ENCODE assay signal across 27 cellular contexts in the genomic region with DNA sequence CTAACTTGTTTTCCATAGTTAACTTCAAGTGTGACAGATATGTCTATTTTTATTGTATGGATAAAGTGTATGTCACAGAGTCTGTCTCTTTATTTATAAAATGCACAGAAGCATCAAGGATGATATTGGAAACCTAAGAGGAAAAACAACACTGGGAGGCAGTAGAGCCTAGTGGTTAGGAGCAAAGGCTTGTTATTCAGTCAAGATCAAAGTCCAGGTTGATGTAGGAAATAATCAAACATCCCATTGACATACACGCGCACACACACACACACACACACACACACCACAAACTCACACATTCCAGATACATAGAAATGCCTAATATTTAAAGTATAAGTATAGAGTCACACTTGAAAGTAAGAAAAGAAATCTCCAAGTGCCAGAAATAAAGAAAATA.
"Had no signal": no experiment of that assay in that cellular context is flagged by ENCODE, and none has a peak within 500 bp of the region (broad histone marks: within the 10 kb centered on the region; RNA-seq: fewer than 3 reads in every experiment).

No MANE protein-coding gene starts in this region.

- H3K9me3 ChIP-seq: gastroesophageal sphincter, heart left ventricle, lower lobe of right lung, mucosa of descending colon, prostate gland, thyroid gland, upper lobe of right lung had no signal

- H3K4me1 Mint-ChIP-seq: activated CD4-positive, alpha-beta memory T cell treated with anti-CD3 and anti-CD28 coated beads, Interleukin-2, amount 10 ng/mL, durations not matched to agents 7 days and 5 days; activated CD4-positive, alpha-beta T cell treated with anti-CD3 and anti-CD28 coated beads, Interleukin-2, amount 10 ng/mL, durations not matched to agents 24 days and 14 days; activated naive CD8-positive, alpha-beta T cell treated with anti-CD3 and anti-CD28 coated beads, Interleukin-2, amount 10 ng/mL, durations not matched to agents 7 days and 5 days; immature natural killer cell; naive B cell had no signal

- H3K27me3 ChIP-seq: gastroesophageal sphincter, neural progenitor cell, thyroid gland, upper lobe of right lung had no signal

- H3K4me3 Mint-ChIP-seq: activated CD4-positive, alpha-beta memory T cell treated with anti-CD3 and anti-CD28 coated beads, Interleukin-2, amount 10 ng/mL, durations not matched to agents 7 days and 5 days; activated CD4-positive, alpha-beta T cell treated with anti-CD3 and anti-CD28 coated beads, Interleukin-2, amount 10 ng/mL, durations not matched to agents 24 days and 14 days; activated naive CD4-positive, alpha-beta T cell treated with anti-CD3 and anti-CD28 coated beads for 36 hours; activated naive CD8-positive, alpha-beta T cell treated with anti-CD3 and anti-CD28 coated beads, Interleukin-2, amount 10 ng/mL, durations not matched to agents 7 days and 5 days; activated T-cell treated with anti-CD3 and anti-CD28 coated beads, Interleukin-2, amount 50 U/mL, for 72 hours; endodermal cell; immature natural killer cell; naive B cell; neural progenitor cell had no signal

- ATAC-seq: activated CD4-positive, CD25-positive, alpha-beta regulatory T cell treated with anti-CD3 and anti-CD28 coated beads, Interleukin-2, amount 50 U/mL, for 24 hours; activated T-cell treated with anti-CD3 and anti-CD28 coated beads, Interleukin-2, amount 50 U/mL, for 72 hours; gastroesophageal sphincter; heart left ventricle; mucosa of descending colon; stimulated activated naive CD8-positive, alpha-beta T cell treated with anti-CD3 and anti-CD28 coated beads, Interleukin-15, Interleukin-2, amounts not matched to agents 100 U/mL and 50 U/mL, for 24 hours; upper lobe of right lung had no signal

- H3K9me3 Mint-ChIP-seq: activated CD4-positive, alpha-beta memory T cell treated with anti-CD3 and anti-CD28 coated beads, Interleukin-2, amount 10 ng/mL, durations not matched to agents 7 days and 5 days; activated CD4-positive, alpha-beta T cell treated with anti-CD3 and anti-CD28 coated beads, Interleukin-2, amount 10 ng/mL, durations not matched to agents 24 days and 14 days; activated naive CD4-positive, alpha-beta T cell treated with anti-CD3 and anti-CD28 coated beads for 36 hours; activated naive CD8-positive, alpha-beta T cell treated with anti-CD3 and anti-CD28 coated beads, Interleukin-2, amount 10 ng/mL, durations not matched to agents 7 days and 5 days; activated T-cell treated with anti-CD3 and anti-CD28 coated beads, Interleukin-2, amount 50 U/mL, for 72 hours; endodermal cell; neural progenitor cell had no signal

- H3K4me3 ChIP-seq: coronary artery, gastroesophageal sphincter, heart left ventricle, lower lobe of right lung, mucosa of descending colon, neural progenitor cell, prostate gland, thyroid gland, upper lobe of right lung had no signal

- H3K27ac Mint-ChIP-seq: activated CD4-positive, alpha-beta memory T cell treated with anti-CD3 and anti-CD28 coated beads, Interleukin-2, amount 10 ng/mL, durations not matched to agents 7 days and 5 days; activated CD4-positive, alpha-beta T cell treated with anti-CD3 and anti-CD28 coated beads, Interleukin-2, amount 10 ng/mL, durations not matched to agents 24 days and 14 days; activated naive CD4-positive, alpha-beta T cell treated with anti-CD3 and anti-CD28 coated beads for 36 hours; activated naive CD8-positive, alpha-beta T cell treated with anti-CD3 and anti-CD28 coated beads, Interleukin-2, amount 10 ng/mL, durations not matched to agents 7 days and 5 days; activated T-cell treated with anti-CD3 and anti-CD28 coated beads, Interleukin-2, amount 50 U/mL, for 72 hours; endodermal cell; immature natural killer cell; naive B cell; neural progenitor cell had no signal

- H3K27ac ChIP-seq: coronary artery, gastroesophageal sphincter, heart left ventricle, lower lobe of right lung, neural progenitor cell, prostate gland, thyroid gland, upper lobe of right lung, VCaP had no signal

- DNase-seq: activated CD4-positive, alpha-beta memory T cell treated with anti-CD3 and anti-CD28 coated beads, Interleukin-2, amount 10 ng/mL, durations not matched to agents 7 days and 5 days; activated CD4-positive, alpha-beta T cell treated with anti-CD3 and anti-CD28 coated beads, Interleukin-2, amount 10 ng/mL, durations not matched to agents 24 days and 14 days; activated effector memory CD4-positive, alpha-beta T cell treated with Interleukin-2 at 50 U/mL for 16 hours; activated naive CD4-positive, alpha-beta T cell treated with anti-CD3 and anti-CD28 coated beads for 36 hours; activated naive CD8-positive, alpha-beta T cell treated with anti-CD3 and anti-CD28 coated beads, Interleukin-2, amount 10 ng/mL, durations not matched to agents 7 days and 5 days; activated T-cell treated with anti-CD3 and anti-CD28 coated beads, Interleukin-2, amount 50 U/mL, for 72 hours; amniotic stem cell; cerebellar nuclear complex; endodermal cell; heart left ventricle; immature natural killer cell; lower lobe of right lung; mesendoderm; mucosa of descending colon; naive B cell; stimulated activated CD4-positive, alpha-beta T cell treated with anti-CD3 and anti-CD28 coated beads, Interleukin-12 subunit alpha, Interleukin-12 subunit beta, amount 100 ng/mL, for 4 hours; stimulated activated CD4-positive, alpha-beta T cell treated with anti-CD3 and anti-CD28 coated beads, Interleukin-4, amount 100 ng/mL, for 4 hours; stimulated activated naive CD8-positive, alpha-beta T cell treated with anti-CD3 and anti-CD28 coated beads, Interleukin-15, Interleukin-2, amounts not matched to agents 100 U/mL and 50 U/mL, for 24 hours; substantia nigra; thyroid gland; upper lobe of right lung had no signal

- H3K36me3 Mint-ChIP-seq: activated naive CD8-positive, alpha-beta T cell treated with anti-CD3 and anti-CD28 coated beads, Interleukin-2, amount 10 ng/mL, durations not matched to agents 7 days and 5 days; immature natural killer cell; naive B cell; neural progenitor cell had no signal

- H3K4me1 ChIP-seq: gastroesophageal sphincter, heart left ventricle, lower lobe of right lung, prostate gland, thyroid gland, upper lobe of right lung had no signal

- H3K36me3 ChIP-seq: gastroesophageal sphincter, heart left ventricle, lower lobe of right lung, neural progenitor cell, prostate gland, thyroid gland, upper lobe of right lung had no signal

- H3K27me3 Mint-ChIP-seq: activated CD4-positive, alpha-beta memory T cell treated with anti-CD3 and anti-CD28 coated beads, Interleukin-2, amount 10 ng/mL, durations not matched to agents 7 days and 5 days; activated CD4-positive, alpha-beta T cell treated with anti-CD3 and anti-CD28 coated beads, Interleukin-2, amount 10 ng/mL, durations not matched to agents 24 days and 14 days; activated naive CD8-positive, alpha-beta T cell treated with anti-CD3 and anti-CD28 coated beads, Interleukin-2, amount 10 ng/mL, durations not matched to agents 7 days and 5 days; naive B cell had no signal
